Comparison of ENCODE assay signal across 2 cellular contexts in the genomic region with DNA sequence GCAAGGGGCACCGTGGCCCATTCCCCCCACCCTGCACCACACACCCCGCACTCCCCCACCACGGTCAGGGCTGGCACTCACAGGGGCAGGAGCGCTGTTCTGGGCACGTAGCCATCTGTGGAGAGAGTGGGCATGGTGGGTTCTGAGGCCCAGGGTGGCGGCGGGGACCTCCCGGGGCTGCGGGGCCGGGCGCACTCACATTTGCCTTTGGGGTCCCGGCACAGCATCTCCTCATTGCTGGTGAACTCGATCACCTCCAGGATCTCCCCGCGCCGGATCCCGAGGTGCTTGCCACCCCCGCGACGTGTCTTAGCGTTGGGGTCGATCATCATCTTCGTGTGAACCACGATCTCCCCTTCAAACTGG.
TF ChIP-seq lines count a peak whose summit lies in the region.

No MANE protein-coding gene starts in this region.

TF ChIP-seq in A549, 52 proteins besides CTCF, POLR2A, EP300 and RAD21:
- no peak for TF ChIP-seq POLR2AphosphoS2 (conservative IDR thresholded peaks at IDR 0.05; ENCODE audit: low read length)
- TF ChIP-seq, protein P1, sequence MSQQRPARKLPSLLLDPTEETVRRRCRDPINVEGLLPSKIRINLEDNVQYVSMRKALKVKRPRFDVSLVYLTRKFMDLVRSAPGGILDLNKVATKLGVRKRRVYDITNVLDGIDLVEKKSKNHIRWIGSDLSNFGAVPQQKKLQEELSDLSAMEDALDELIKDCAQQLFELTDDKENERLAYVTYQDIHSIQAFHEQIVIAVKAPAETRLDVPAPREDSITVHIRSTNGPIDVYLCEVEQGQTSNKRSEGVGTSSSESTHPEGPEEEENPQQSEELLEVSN (IDR thresholded peaks at IDR 0.05; ENCODE audit: borderline replicate concordance, low read depth): no peak
- TF ChIP-seq CEBPB (IDR thresholded peaks at IDR 0.05): no peak
- TF ChIP-seq, protein P2, sequence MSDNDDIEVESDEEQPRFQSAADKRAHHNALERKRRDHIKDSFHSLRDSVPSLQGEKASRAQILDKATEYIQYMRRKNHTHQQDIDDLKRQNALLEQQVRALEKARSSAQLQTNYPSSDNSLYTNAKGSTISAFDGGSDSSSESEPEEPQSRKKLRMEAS (IDR thresholded peaks at IDR 0.05): no peak
- no peak for TF ChIP-seq GATA3 (IDR thresholded peaks at IDR 0.05; ENCODE audit: borderline replicate concordance)
- TF ChIP-seq MAZ (IDR thresholded peaks at IDR 0.05; ENCODE audit: borderline replicate concordance, low read depth, low read length): no peak
- no peak for TF ChIP-seq FOSB (CRISPR knock-in tag; IDR thresholded peaks at IDR 0.05)
- no peak for TF ChIP-seq HOXA7 (CRISPR knock-in tag; IDR thresholded peaks at IDR 0.05)
- no peak for TF ChIP-seq JUN (IDR thresholded peaks at IDR 0.05)
- TF ChIP-seq, protein P3, sequence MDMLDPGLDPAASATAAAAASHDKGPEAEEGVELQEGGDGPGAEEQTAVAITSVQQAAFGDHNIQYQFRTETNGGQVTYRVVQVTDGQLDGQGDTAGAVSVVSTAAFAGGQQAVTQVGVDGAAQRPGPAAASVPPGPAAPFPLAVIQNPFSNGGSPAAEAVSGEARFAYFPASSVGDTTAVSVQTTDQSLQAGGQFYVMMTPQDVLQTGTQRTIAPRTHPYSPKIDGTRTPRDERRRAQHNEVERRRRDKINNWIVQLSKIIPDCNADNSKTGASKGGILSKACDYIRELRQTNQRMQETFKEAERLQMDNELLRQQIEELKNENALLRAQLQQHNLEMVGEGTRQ (IDR thresholded peaks at IDR 0.05): no peak
- TF ChIP-seq NR3C1 (IDR thresholded peaks at IDR 0.05): no peak
- TF ChIP-seq, protein P4, sequence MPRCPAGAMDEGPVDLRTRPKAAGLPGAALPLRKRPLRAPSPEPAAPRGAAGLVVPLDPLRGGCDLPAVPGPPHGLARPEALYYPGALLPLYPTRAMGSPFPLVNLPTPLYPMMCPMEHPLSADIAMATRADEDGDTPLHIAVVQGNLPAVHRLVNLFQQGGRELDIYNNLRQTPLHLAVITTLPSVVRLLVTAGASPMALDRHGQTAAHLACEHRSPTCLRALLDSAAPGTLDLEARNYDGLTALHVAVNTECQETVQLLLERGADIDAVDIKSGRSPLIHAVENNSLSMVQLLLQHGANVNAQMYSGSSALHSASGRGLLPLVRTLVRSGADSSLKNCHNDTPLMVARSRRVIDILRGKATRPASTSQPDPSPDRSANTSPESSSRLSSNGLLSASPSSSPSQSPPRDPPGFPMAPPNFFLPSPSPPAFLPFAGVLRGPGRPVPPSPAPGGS (IDR thresholded peaks at IDR 0.05): no peak
- TF ChIP-seq CHD2 (IDR thresholded peaks at IDR 0.05; ENCODE audit: low read length, partially characterized antibody): no peak
- TF ChIP-seq ESRRA (IDR thresholded peaks at IDR 0.05; ENCODE audit: borderline replicate concordance, low read length): no peak
- TF ChIP-seq, protein P5, sequence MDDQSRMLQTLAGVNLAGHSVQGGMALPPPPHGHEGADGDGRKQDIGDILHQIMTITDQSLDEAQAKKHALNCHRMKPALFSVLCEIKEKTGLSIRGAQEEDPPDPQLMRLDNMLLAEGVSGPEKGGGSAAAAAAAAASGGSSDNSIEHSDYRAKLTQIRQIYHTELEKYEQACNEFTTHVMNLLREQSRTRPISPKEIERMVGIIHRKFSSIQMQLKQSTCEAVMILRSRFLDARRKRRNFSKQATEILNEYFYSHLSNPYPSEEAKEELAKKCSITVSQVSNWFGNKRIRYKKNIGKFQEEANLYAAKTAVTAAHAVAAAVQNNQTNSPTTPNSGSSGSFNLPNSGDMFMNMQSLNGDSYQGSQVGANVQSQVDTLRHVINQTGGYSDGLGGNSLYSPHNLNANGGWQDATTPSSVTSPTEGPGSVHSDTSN (IDR thresholded peaks at IDR 0.05): no peak
- no peak for TF ChIP-seq CBX2 (IDR thresholded peaks at IDR 0.05; ENCODE audit: borderline replicate concordance, low read depth)
TF ChIP-seq in A549: peak in this region for 0.

TF ChIP-seq in GM23338, 12 proteins besides CTCF, POLR2A, EP300 and RAD21:
- no peak for TF ChIP-seq ZNF331 (CRISPR knock-in tag; IDR thresholded peaks at IDR 0.05; ENCODE audit: low read depth)
- TF ChIP-seq POLR2AphosphoS5 (IDR thresholded peaks at IDR 0.05; ENCODE audit: low read depth): peak; percentile 7; the same call in 1 of the 2 replicates
